ENCODE assay signal across 8 cellular contexts in the genomic region with DNA sequence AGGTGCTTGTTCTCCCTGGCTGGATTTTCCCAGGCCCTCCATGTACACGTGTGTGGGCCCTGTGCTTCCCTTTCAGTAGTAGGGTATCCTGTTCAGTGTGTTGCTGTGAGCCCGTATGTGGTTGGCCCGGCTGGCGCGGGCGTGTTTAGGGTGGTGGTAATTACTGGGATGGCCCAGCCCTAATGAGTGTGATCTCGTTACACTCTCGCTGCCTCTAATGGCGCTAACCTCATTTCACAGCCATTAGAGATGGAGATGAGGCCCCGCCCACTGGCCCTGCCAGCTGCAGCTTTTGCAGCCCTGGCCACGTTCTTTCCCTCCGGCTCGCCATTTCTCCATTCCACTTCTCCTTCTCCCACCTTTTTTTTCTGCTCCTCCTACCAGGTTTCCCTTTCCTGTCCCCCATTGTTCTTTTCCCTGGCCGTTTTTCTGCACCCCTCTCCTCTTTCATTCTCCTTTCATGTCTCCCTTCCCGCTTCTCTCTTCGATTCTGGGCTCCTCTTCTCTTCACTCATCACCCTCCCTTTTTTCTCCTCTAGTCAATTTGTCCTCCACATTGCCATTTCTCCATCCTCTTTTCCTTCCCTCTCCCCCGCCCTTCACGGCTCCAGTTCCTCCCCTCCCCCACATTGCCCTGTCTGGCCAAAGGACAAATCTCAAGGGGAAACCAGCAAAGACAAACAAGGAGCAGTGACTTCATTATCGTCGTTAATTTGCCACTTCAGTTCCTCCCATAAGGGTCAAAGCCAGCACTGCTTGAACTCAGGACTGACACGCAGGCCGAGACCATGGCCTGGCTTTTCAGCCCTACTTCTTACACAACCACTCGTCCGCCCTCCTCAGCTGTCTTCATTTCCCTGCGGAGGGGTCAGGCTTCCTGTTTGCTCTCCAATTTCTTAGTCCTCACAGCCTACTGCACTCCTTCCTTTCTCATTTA. TPM values are rescaled to one million over a fixed set of nuclear protein-coding genes. Genes with fewer than 3 reads are reported as not detected.
DNase-seq lines count a peak whose midpoint lies in the region; ATAC-seq, FAIRE-seq and TF ChIP-seq lines count a peak whose summit lies in the region.

No MANE protein-coding gene starts in this region.

- DNase-seq in NCI-H748 (lab: John Stamatoyannopoulos, UW; ENCODE audit: unreplicated experiment) (peak; percentile 98), fibroblast of peridontal ligament (ENCODE audit: extremely low read depth) (peak; percentile 24), trophoblast cell (no peak), urothelium cell line (ENCODE audit: low spot score) (no peak), D721Med (ENCODE audit: insufficient read length, low spot score) (no peak)
- DNase-seq in activated CD8-positive, alpha-beta memory T cell treated with anti-CD3 and anti-CD28 coated beads for 24 hours = no peak

- H4K12ac ChIP-seq in trophoblast cell (ENCODE audit: low read depth, low read length) = no peak overlapping the region

- no peaks in the 10 kb centered on the region for H3K79me2 ChIP-seq in trophoblast cell (ENCODE audit: control insufficient read depth, insufficient read depth, low read length, poor library complexity)

- H3K4me2 ChIP-seq in trophoblast cell (ENCODE audit: low read length) = no peak overlapping the region

- no peak overlapping the region for H2BK5ac ChIP-seq in trophoblast cell (ENCODE audit: low read depth, low read length, poor library complexity)

- no peak overlapping the region for H3K4ac ChIP-seq in trophoblast cell (ENCODE audit: low read depth, low read length)

- no peak overlapping the region for H2BK12ac ChIP-seq in trophoblast cell (ENCODE audit: low read length)

- H3K79me1 ChIP-seq in trophoblast cell (ENCODE audit: low read length) = no peaks in the 10 kb centered on the region

- ATAC-seq in HG02970 (IDR thresholded peaks at IDR 0.05; ENCODE audit: low FRiP score, unreplicated experiment) = no peak

- no peak overlapping the region for H3K14ac ChIP-seq in trophoblast cell (ENCODE audit: low read length)

- no peak overlapping the region for H2BK120ac ChIP-seq in trophoblast cell (ENCODE audit: insufficient read depth, low read length, poor library complexity)

- WGBS in trophoblast cell (ENCODE audit: extremely low coverage, insufficient coverage, insufficient read length) = no CpG with 5 or more reads among the region's 25 CpGs

- TF ChIP-seq CTCF in D721Med (IDR thresholded peaks at IDR 0.05; ENCODE audit: insufficient read depth, missing control alignments) = no peak

- no peak overlapping the region for H3K23ac ChIP-seq in trophoblast cell (ENCODE audit: low read length)

- H3K9me3 ChIP-seq in HUES6 (ENCODE audit: control insufficient read depth, insufficient read depth, low read depth, low read length) (no peaks in the 10 kb centered on the region), trophoblast cell (ENCODE audit: insufficient read depth, low read depth, low read length) (no peaks in the 10 kb centered on the region)

- H3K4me3 ChIP-seq in HUES6 (ENCODE audit: low read depth, low read length) (peak overlapping the region; percentile 40), trophoblast cell (ENCODE audit: low read depth, low read length) (peak overlapping the region; percentile 23)

- H3K27me3 ChIP-seq in HUES6 (ENCODE audit: control insufficient read depth, insufficient read depth, low read length) (no peaks in the 10 kb centered on the region), trophoblast cell (ENCODE audit: insufficient read depth, low read length) (no peaks in the 10 kb centered on the region)

- no peak overlapping the region for H3K18ac ChIP-seq in trophoblast cell (ENCODE audit: low read length)

- H3K9ac ChIP-seq in HUES6 (ENCODE audit: low read length) (peak overlapping the region; percentile 82), trophoblast cell (ENCODE audit: low read length) (no peak overlapping the region)

- FAIRE-seq in urothelium cell line (lab: Jason Lieb, UNC) = no peak
- FAIRE-seq in D721Med (lab: Jason Lieb, UNC) = no peak

- H4K8ac ChIP-seq in trophoblast cell (ENCODE audit: low read depth, low read length) = no peak overlapping the region

- H3K4me1 ChIP-seq in HUES6 (ENCODE audit: control insufficient read depth, insufficient read depth, low read length) = peaks cover 63% of the 10 kb centered on the region
- H3K4me1 ChIP-seq in trophoblast cell (ENCODE audit: control insufficient read depth in 1 of 2, insufficient read depth in 2 of 2, low read length in 2 of 2) = peaks cover 0 to 3% of the 10 kb centered on the region in 2 experiments

- H3K36me3 ChIP-seq in HUES6 (ENCODE audit: control insufficient read depth, insufficient read depth, low read length) (peaks cover 11% of the 10 kb centered on the region; the same call in 1 of the 2 replicates), trophoblast cell (ENCODE audit: control insufficient read depth in 1 of 2, insufficient read depth in 2 of 2, low read length in 2 of 2) (peaks cover 0 to 2% of the 10 kb centered on the region in 2 experiments)

- no peak overlapping the region for H2AK5ac ChIP-seq in trophoblast cell (ENCODE audit: low read length)

- H3K27ac ChIP-seq in HUES6 (ENCODE audit: low read depth, low read length) (peak overlapping the region; percentile 74), trophoblast cell (ENCODE audit: low read depth, low read length) (no peak overlapping the region)

- H4K91ac ChIP-seq in trophoblast cell (ENCODE audit: low read depth, low read length) = no peak overlapping the region

- H2AFZ ChIP-seq in trophoblast cell (ENCODE audit: insufficient read depth, low read length, poor library complexity) = no peak overlapping the region

RNA-seq across cellular contexts. Expression of gene ZFHX2, which starts 6.8 kb away (rescaled TPM):
- polyA plus RNA-seq in trophoblast cell (2013) = 1.1 and 1.2 TPM in 2 replicates

RNA-seq across cellular contexts. Expression of gene THTPA, which starts 11.3 kb away (rescaled TPM):
- 2.4 and 2.5 TPM in 2 replicates for polyA plus RNA-seq in trophoblast cell (2013)

RNA-seq across cellular contexts. Expression of gene AP1G2, which starts 22.8 kb away (rescaled TPM):
- polyA plus RNA-seq in trophoblast cell (2013) = 91.9 and 92.6 TPM in 2 replicates

RNA-seq across cellular contexts. Expression of gene JPH4, which starts 33.8 kb away (rescaled TPM):
- polyA plus RNA-seq in trophoblast cell (2013) = 0.03 TPM in 1 of 2 replicates, not detected in the other

Comparison
In these comparisons a context has a peak if more than half of its experiments do, and no peak if none do; other contexts are left out.
1. DNase-seq: peak in NCI-H748 (single experiment) and fibroblast of peridontal ligament (single experiment); none in trophoblast cell (0 of 2), activated CD8-positive, alpha-beta memory T cell treated with anti-CD3 and anti-CD28 coated beads for 24 hours (single experiment), urothelium cell line (single experiment) and D721Med (single experiment).